21 cellular contexts compared by ENCODE assay signal in genomic region chr3:61573441-61573840, GRCh38. TPM values are rescaled to one million over a fixed set of nuclear protein-coding genes. Genes with fewer than 3 reads are reported as not detected.
DNase-seq lines count a peak whose midpoint lies in the region; ATAC-seq and TF ChIP-seq lines count a peak whose summit lies in the region.
"Had no signal": no experiment of that assay in that cellular context is flagged by ENCODE, and none has a peak within 500 bp of the region (broad histone marks: within the 10 kb centered on the region; RNA-seq: fewer than 3 reads in every experiment).

No MANE protein-coding gene starts in this region.

- no peaks in the 10 kb centered on the region for H4K20me1 ChIP-seq in GM23248 (ENCODE audit: insufficient read depth)

- no peak for TF ChIP-seq CTCF in WTC11 (IDR thresholded peaks at IDR 0.05)

- peak overlapping the region; percentile 38 for H3K27ac Mint-ChIP-seq in WTC11
- no peak overlapping the region for H3K27ac Mint-ChIP-seq in activated T-helper 1 cell treated with anti-CD3 and anti-CD28 coated beads, Interleukin-12 subunit alpha, Interleukin-12 subunit beta, Interleukin-2, Interleukin-4 antibody, amounts not matched to agents 30 ng/mL and 10 ng/mL and 1 ng/mL, durations not matched to agents 14 hours and 24 hours and 36 hours
- H3K27ac Mint-ChIP-seq: CD14-positive monocyte, IgD-negative memory B cell had no signal

- no peak overlapping the region for H3K4me3 Mint-ChIP-seq in WTC11
- H3K4me3 Mint-ChIP-seq in activated T-helper 1 cell treated with anti-CD3 and anti-CD28 coated beads, Interleukin-12 subunit alpha, Interleukin-12 subunit beta, Interleukin-2, Interleukin-4 antibody, amounts not matched to agents 30 ng/mL and 10 ng/mL and 1 ng/mL, durations not matched to agents 14 hours and 24 hours and 36 hours, result no peak overlapping the region
- H3K4me3 Mint-ChIP-seq: CD14-positive monocyte, IgD-negative memory B cell had no signal

- H3K36me3 ChIP-seq in ACC112 (ENCODE audit: insufficient read depth, low read length) (no peaks in the 10 kb centered on the region), GM23248 (ENCODE audit: low read depth) (no peaks in the 10 kb centered on the region)

- no peaks in the 10 kb centered on the region for H3K27me3 ChIP-seq in ACC112 (ENCODE audit: insufficient read depth, low read length)
- H3K27me3 ChIP-seq in GM23248 (replicated peaks; ENCODE audit: insufficient read depth), result no peaks in the 10 kb centered on the region

- H3K4me2 ChIP-seq in GM23248 (ENCODE audit: unreplicated experiment), result no peak overlapping the region

- peaks cover 24% of the 10 kb centered on the region for H3K36me3 Mint-ChIP-seq in WTC11
- no peaks in the 10 kb centered on the region for H3K36me3 Mint-ChIP-seq in activated T-helper 1 cell treated with anti-CD3 and anti-CD28 coated beads, Interleukin-12 subunit alpha, Interleukin-12 subunit beta, Interleukin-2, Interleukin-4 antibody, amounts not matched to agents 30 ng/mL and 10 ng/mL and 1 ng/mL, durations not matched to agents 14 hours and 24 hours and 36 hours (ENCODE audit: low read depth)
- H3K36me3 Mint-ChIP-seq: CD14-positive monocyte, IgD-negative memory B cell had no signal

- H3K27me3 Mint-ChIP-seq in WTC11 (ENCODE audit: low read depth), result no peaks in the 10 kb centered on the region
- H3K27me3 Mint-ChIP-seq in activated T-helper 1 cell treated with anti-CD3 and anti-CD28 coated beads, Interleukin-12 subunit alpha, Interleukin-12 subunit beta, Interleukin-2, Interleukin-4 antibody, amounts not matched to agents 30 ng/mL and 10 ng/mL and 1 ng/mL, durations not matched to agents 14 hours and 24 hours and 36 hours (ENCODE audit: insufficient read depth), result peaks cover 21% of the 10 kb centered on the region

- CTCF ChIA-PET in WTC11 (lab: Charles Lee), result interaction anchor here (0.8 to 3.6 kb wide), 2 partner anchors 9 to 10 kb away, joined by 3 to 12 read pairs; no protein-coding TSS in a partner anchor

- WGBS in GM23248 (ENCODE audit: low coverage in 1 of 2, low lambda C conversion rate in 2 of 2, missing lambda C conversion rate in 2 of 2), 2 experiments, result 63 to 64% methylated on average over 3 of the region's 3 CpGs

- peaks cover 63% of the 10 kb centered on the region for H3K4me1 ChIP-seq in ACC112 (ENCODE audit: control insufficient read depth, insufficient read depth, low read length, unreplicated experiment)
- H3K4me1 ChIP-seq in GM23248 (ENCODE audit: insufficient read depth), result peaks cover 23% of the 10 kb centered on the region

- no peaks in the 10 kb centered on the region for H3K9me2 ChIP-seq in GM23248 (ENCODE audit: insufficient read depth)

- intact Hi-C loops in activated T-helper 1 cell treated with anti-CD3 and anti-CD28 coated beads, Interleukin-12 subunit alpha, Interleukin-12 subunit beta, Interleukin-2, Interleukin-4 antibody, amounts not matched to agents 30 ng/mL and 10 ng/mL and 1 ng/mL, durations not matched to agents 14 hours and 24 hours and 36 hours (cut with micrococcal nuclease), result no loop called here

- peaks cover 14% of the 10 kb centered on the region for H3K9me3 Mint-ChIP-seq in WTC11
- no peaks in the 10 kb centered on the region for H3K9me3 Mint-ChIP-seq in activated T-helper 1 cell treated with anti-CD3 and anti-CD28 coated beads, Interleukin-12 subunit alpha, Interleukin-12 subunit beta, Interleukin-2, Interleukin-4 antibody, amounts not matched to agents 30 ng/mL and 10 ng/mL and 1 ng/mL, durations not matched to agents 14 hours and 24 hours and 36 hours

- H2AFZ ChIP-seq in ACC112 (ENCODE audit: low read length, unreplicated experiment) (no peak overlapping the region), GM23248 (no peak overlapping the region)

- H3K4me1 Mint-ChIP-seq in WTC11, result peaks cover 88% of the 10 kb centered on the region
- H3K4me1 Mint-ChIP-seq in activated T-helper 1 cell treated with anti-CD3 and anti-CD28 coated beads, Interleukin-12 subunit alpha, Interleukin-12 subunit beta, Interleukin-2, Interleukin-4 antibody, amounts not matched to agents 30 ng/mL and 10 ng/mL and 1 ng/mL, durations not matched to agents 14 hours and 24 hours and 36 hours (ENCODE audit: low read depth), result no peaks in the 10 kb centered on the region
- H3K4me1 Mint-ChIP-seq: CD14-positive monocyte had no signal

- ATAC-seq in WTC11 (no peak), HG03457 (IDR thresholded peaks at IDR 0.05; ENCODE audit: unreplicated experiment) (no peak), GM19397 (IDR thresholded peaks at IDR 0.05; ENCODE audit: unreplicated experiment) (no peak)
- ATAC-seq: HCT116 had no signal

- no peaks in the 10 kb centered on the region for H3K9me3 ChIP-seq in GM23248 (ENCODE audit: low read depth)

- POLR2A ChIA-PET in WTC11 (lab: Charles Lee), result interaction anchor here (1.1 kb wide), 1 partner anchor 9 kb away, joined by 3 read pairs; no protein-coding TSS in a partner anchor

- peaks cover 10% of the 10 kb centered on the region; the same call in 1 of the 2 replicates for H3F3A ChIP-seq in GM23248 (ENCODE audit: insufficient read depth)

- peaks cover 68% of the 10 kb centered on the region for H3K79me2 ChIP-seq in ACC112 (ENCODE audit: control insufficient read depth, insufficient read depth, low read length, unreplicated experiment)
- H3K79me2 ChIP-seq in GM23248 (ENCODE audit: insufficient read depth), result peaks cover 97% of the 10 kb centered on the region

- H3K4me3 ChIP-seq in ACC112 (ENCODE audit: low read depth, low read length) (no peak overlapping the region), GM23248 (no peak overlapping the region)
- H3K4me3 ChIP-seq: SK-N-MC had no signal

- H3K9ac ChIP-seq in GM23248, result no peak overlapping the region

- in situ Hi-C loops in GM23248 (cut with MboI) (no loop called here), G401 (cut with HindIII; ENCODE audit: low sequenced_read_pairs) (no loop called here)

- peak overlapping the region; percentile 99 for H3K27ac ChIP-seq in ACC112 (ENCODE audit: low read depth, low read length)
- H3K27ac ChIP-seq in GM23248, result no peak overlapping the region
- H3K27ac ChIP-seq: RWPE1, SK-N-MC had no signal

- DNase-seq in GM23248 (peak; percentile 20), WTC11 (ENCODE audit: low spot score) (no peak), fibroblast of peridontal ligament (ENCODE audit: extremely low read depth) (peak; percentile 64), G401 (ENCODE audit: low spot score) (no peak)
- DNase-seq in activated T-helper 1 cell treated with anti-CD3 and anti-CD28 coated beads, Interleukin-12 subunit alpha, Interleukin-12 subunit beta, Interleukin-2, Interleukin-4 antibody, amounts not matched to agents 30 ng/mL and 10 ng/mL and 1 ng/mL, durations not matched to agents 14 hours and 24 hours and 36 hours (ENCODE audit: low spot score), result no peak
- DNase-seq: 8988T, DMS53, GOT3, NCI-H1694 treated with DMSO at 0.1 percent for 48 hours, NCI-H2081 treated with DMSO at 0.1 percent for 48 hours, NCI-H2171 treated with DMSO at 0.1 percent for 48 hours, NCI-H524 treated with DMSO at 0.1 percent for 48 hours, SHP77 treated with DMSO at 0.1 percent for 48 hours had no signal

TF ChIP-seq in WTC11, 78 proteins besides CTCF, POLR2A, EP300 and RAD21 (continues in another document):
- TF ChIP-seq OVOL2 (CRISPR knock-in tag; IDR thresholded peaks at IDR 0.05; ENCODE audit: borderline replicate concordance), result no peak
- no peak for TF ChIP-seq JUN (CRISPR knock-in tag; IDR thresholded peaks at IDR 0.05)
- TF ChIP-seq EMX1 (CRISPR knock-in tag; IDR thresholded peaks at IDR 0.05), result no peak
- TF ChIP-seq, protein P1, sequence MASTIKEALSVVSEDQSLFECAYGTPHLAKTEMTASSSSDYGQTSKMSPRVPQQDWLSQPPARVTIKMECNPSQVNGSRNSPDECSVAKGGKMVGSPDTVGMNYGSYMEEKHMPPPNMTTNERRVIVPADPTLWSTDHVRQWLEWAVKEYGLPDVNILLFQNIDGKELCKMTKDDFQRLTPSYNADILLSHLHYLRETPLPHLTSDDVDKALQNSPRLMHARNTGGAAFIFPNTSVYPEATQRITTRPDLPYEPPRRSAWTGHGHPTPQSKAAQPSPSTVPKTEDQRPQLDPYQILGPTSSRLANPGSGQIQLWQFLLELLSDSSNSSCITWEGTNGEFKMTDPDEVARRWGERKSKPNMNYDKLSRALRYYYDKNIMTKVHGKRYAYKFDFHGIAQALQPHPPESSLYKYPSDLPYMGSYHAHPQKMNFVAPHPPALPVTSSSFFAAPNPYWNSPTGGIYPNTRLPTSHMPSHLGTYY (CRISPR knock-in tag; IDR thresholded peaks at IDR 0.05), result no peak
- TF ChIP-seq, protein P2, sequence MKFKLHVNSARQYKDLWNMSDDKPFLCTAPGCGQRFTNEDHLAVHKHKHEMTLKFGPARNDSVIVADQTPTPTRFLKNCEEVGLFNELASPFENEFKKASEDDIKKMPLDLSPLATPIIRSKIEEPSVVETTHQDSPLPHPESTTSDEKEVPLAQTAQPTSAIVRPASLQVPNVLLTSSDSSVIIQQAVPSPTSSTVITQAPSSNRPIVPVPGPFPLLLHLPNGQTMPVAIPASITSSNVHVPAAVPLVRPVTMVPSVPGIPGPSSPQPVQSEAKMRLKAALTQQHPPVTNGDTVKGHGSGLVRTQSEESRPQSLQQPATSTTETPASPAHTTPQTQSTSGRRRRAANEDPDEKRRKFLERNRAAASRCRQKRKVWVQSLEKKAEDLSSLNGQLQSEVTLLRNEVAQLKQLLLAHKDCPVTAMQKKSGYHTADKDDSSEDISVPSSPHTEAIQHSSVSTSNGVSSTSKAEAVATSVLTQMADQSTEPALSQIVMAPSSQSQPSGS (CRISPR knock-in tag; IDR thresholded peaks at IDR 0.05; ENCODE audit: borderline replicate concordance, low read depth), result no peak
- TF ChIP-seq GABPB1 (CRISPR knock-in tag; IDR thresholded peaks at IDR 0.05), result no peak

RNA-seq across cellular contexts. Expression of gene PTPRG, which starts 12.1 kb away (rescaled TPM):
- total RNA-seq in GM23248 (2014; rRNA removed; shearing (Covaris generic)), result 39.6 and 51.3 TPM in 2 replicates
- polyA plus RNA-seq in GM23248 (2016; fragmentation: Nextera tagmentation; extraction: Ambion mirVana), result 9.6 and 11.5 TPM in 2 replicates
- 106 to 121 TPM (median 119 TPM) in 3 replicates for total RNA-seq in WTC11 (2021)
- 1.1 and 1.4 TPM in 2 replicates for total RNA-seq in G401 (2014; rRNA removed; shearing (Covaris generic))
- total RNA-seq in activated T-helper 1 cell treated with anti-CD3 and anti-CD28 coated beads, Interleukin-12 subunit alpha, Interleukin-12 subunit beta, Interleukin-2, Interleukin-4 antibody, amounts not matched to agents 30 ng/mL and 10 ng/mL and 1 ng/mL, durations not matched to agents 14 hours and 24 hours and 36 hours, result 3.7 and 4.4 TPM in 2 replicates
- polyA plus RNA-seq: CD14-positive monocyte had no signal

Comparison
In these comparisons a context has a peak if more than half of its experiments do, and no peak if none do; other contexts are left out.
1. DNase-seq: peak in GM23248 (single experiment) and fibroblast of peridontal ligament (single experiment); none in WTC11 (single experiment), G401 (single experiment) and activated T-helper 1 cell treated with anti-CD3 and anti-CD28 coated beads, Interleukin-12 subunit alpha, Interleukin-12 subunit beta, Interleukin-2, Interleukin-4 antibody, amounts not matched to agents 30 ng/mL and 10 ng/mL and 1 ng/mL, durations not matched to agents 14 hours and 24 hours and 36 hours (single experiment).